Comparison of ENCODE assay signal across 8 cellular contexts in genomic region chrX:45775462-45775861, GRCh38.
DNase-seq lines count a peak whose midpoint lies in the region; ATAC-seq and TF ChIP-seq lines count a peak whose summit lies in the region.
"Had no signal": no experiment of that assay in that cellular context is flagged by ENCODE, and none has a peak within 500 bp of the region (broad histone marks: within the 10 kb centered on the region; RNA-seq: fewer than 3 reads in every experiment).

No MANE protein-coding gene starts in this region.

- in situ Hi-C loops in GM23248 (cut with MboI): no loop called here

- no peak for TF ChIP-seq CTCF in RWPE1 (conservative IDR thresholded peaks at IDR 0.05; ENCODE audit: low read depth)
- TF ChIP-seq CTCF in spleen (IDR thresholded peaks at IDR 0.05 in 8 of 11, conservative IDR thresholded peaks at IDR 0.05 in 3 of 11): no peak
- no peak for TF ChIP-seq CTCF in gastroesophageal sphincter (IDR thresholded peaks at IDR 0.05)

- WGBS in GM23248 (ENCODE audit: low coverage in 1 of 2, low lambda C conversion rate in 2 of 2, missing lambda C conversion rate in 2 of 2), 2 experiments: 0% methylated on average over 2 of the region's 2 CpGs
- WGBS in spleen, 5 donors: 66 to 80% (median 72%) methylated on average over 2 of the region's 2 CpGs
- WGBS in gastroesophageal sphincter (ENCODE audit: low coverage in 1 of 2), 2 donors: 14 to 60% methylated on average over 1 to 2 of the region's 2 CpGs

- CTCF ChIA-PET in RWPE1 (lab: Yijun Ruan, JAX): no interaction called here

- no peak overlapping the region for H2AFZ ChIP-seq in GM23248

- intact Hi-C loops in spleen (cut with DNase I; ENCODE audit: low total_unique reads): no loop called here

- H3K4me2 ChIP-seq in GM23248 (ENCODE audit: unreplicated experiment): peak overlapping the region; percentile 82

- POLR2A ChIA-PET in RWPE1 (lab: Yijun Ruan, JAX; ENCODE audit: low non-redundant PET): no interaction called here

- no peaks in the 10 kb centered on the region for H3K27me3 ChIP-seq in GM23248 (replicated peaks; ENCODE audit: insufficient read depth)
- no peaks in the 10 kb centered on the region for H3K27me3 ChIP-seq in spleen (replicated peaks in 1 of 7)
- H3K27me3 ChIP-seq in gastroesophageal sphincter: no peaks in the 10 kb centered on the region

- no peaks in the 10 kb centered on the region for H4K20me1 ChIP-seq in GM23248 (ENCODE audit: insufficient read depth)

- peak; percentile 87 for DNase-seq in GM23248
- DNase-seq in RWPE1 (ENCODE audit: low spot score): peak; percentile 35
- DNase-seq in epithelial cell of prostate (ENCODE audit: low read depth, low spot score): no peak
- DNase-seq in spleen: no peak
- DNase-seq in pons (ENCODE audit: low spot score): no peak
- no peak for DNase-seq in erythroblast (lab: John Stamatoyannopoulos, UW)
- DNase-seq: activated naive CD4-positive, alpha-beta T cell had no signal

- no peak for ATAC-seq in gastroesophageal sphincter

- peak overlapping the region; percentile 97 for H3K27ac ChIP-seq in GM23248
- H3K27ac ChIP-seq in RWPE1: no peak overlapping the region
- H3K27ac ChIP-seq in epithelial cell of prostate: peak overlapping the region; percentile 96
- peak overlapping the region in 5 of 8 donors; percentile 10 to 49 (median 20) for H3K27ac ChIP-seq in spleen
- H3K27ac ChIP-seq in gastroesophageal sphincter: peak overlapping the region in 2 of 4 donors; percentile 9 to 21

- no peak for TF ChIP-seq EP300 in gastroesophageal sphincter (IDR thresholded peaks at IDR 0.05)

- peaks cover 84% of the 10 kb centered on the region for H3K79me2 ChIP-seq in GM23248 (ENCODE audit: insufficient read depth)

- H3K4me1 ChIP-seq in GM23248 (ENCODE audit: insufficient read depth) (peaks cover 56% of the 10 kb centered on the region), spleen (peaks cover 11 to 31% (median 19%) of the 10 kb centered on the region in 6 donors), gastroesophageal sphincter (peaks cover 0 to 16% (median 0%) of the 10 kb centered on the region in 3 donors)

- peak overlapping the region; percentile 77 for H3K9ac ChIP-seq in GM23248

- H3K36me3 ChIP-seq in GM23248 (ENCODE audit: low read depth): no peaks in the 10 kb centered on the region
- H3K36me3 ChIP-seq in spleen: no peaks in the 10 kb centered on the region
- no peaks in the 10 kb centered on the region for H3K36me3 ChIP-seq in gastroesophageal sphincter

- peaks cover 61% of the 10 kb centered on the region for H3F3A ChIP-seq in GM23248 (ENCODE audit: insufficient read depth)

- H3K4me3 ChIP-seq in GM23248 (peak overlapping the region; percentile 57), spleen (no peak overlapping the region), gastroesophageal sphincter (no peak overlapping the region)

- H3K9me3 ChIP-seq in GM23248 (ENCODE audit: low read depth): no peaks in the 10 kb centered on the region
- no peaks in the 10 kb centered on the region for H3K9me3 ChIP-seq in spleen
- H3K9me3 ChIP-seq in gastroesophageal sphincter: no peaks in the 10 kb centered on the region

- H3K9me2 ChIP-seq in GM23248 (ENCODE audit: insufficient read depth): no peaks in the 10 kb centered on the region

- TF ChIP-seq POLR2A in spleen (IDR thresholded peaks at IDR 0.05): no peak
- no peak for TF ChIP-seq POLR2A in gastroesophageal sphincter (IDR thresholded peaks at IDR 0.05)
- no peak for TF ChIP-seq POLR2A in erythroblast (IDR thresholded peaks at IDR 0.05; ENCODE audit: low read length)

Comparison
In these comparisons a context has a peak if more than half of its experiments do, and no peak if none do; other contexts are left out.
1. DNase-seq: peak in GM23248 (single experiment) and RWPE1 (single experiment); none in epithelial cell of prostate (single experiment), spleen (single experiment), pons (single experiment) and erythroblast (0 of 2).